In genomic region chr3:73055583-73056364, GRCh38 we compare ENCODE assay signal across 11 cellular contexts. TPM values are rescaled to one million over a fixed set of nuclear protein-coding genes. Genes with fewer than 3 reads are reported as not detected.
DNase-seq lines count a peak whose midpoint lies in the region; ATAC-seq and TF ChIP-seq lines count a peak whose summit lies in the region.
"Had no signal": no experiment of that assay in that cellular context is flagged by ENCODE, and none has a peak within 500 bp of the region (broad histone marks: within the 10 kb centered on the region; RNA-seq: fewer than 3 reads in every experiment).

No MANE protein-coding gene starts in this region.

- POLR2A ChIA-PET in CD4-positive, alpha-beta memory T cell (lab: Charles Lee; ENCODE audit: partially characterized antibody), result no interaction called here

- no peaks in the 10 kb centered on the region for H3K27me3 ChIP-seq in CD4-positive, alpha-beta memory T cell (ENCODE audit: insufficient read depth, low read length)
- no peaks in the 10 kb centered on the region for H3K27me3 ChIP-seq in endocrine pancreas (ENCODE audit: control insufficient read depth, insufficient read depth, low read length)
- H3K27me3 ChIP-seq: stomach had no signal

- H3K9ac ChIP-seq in endocrine pancreas (ENCODE audit: control insufficient read depth, insufficient read depth, low read length), result peak overlapping the region; percentile 7

- H3K9me3 ChIP-seq in CD4-positive, alpha-beta memory T cell (ENCODE audit: control insufficient read depth in 1 of 2, low read length in 2 of 2), result no peaks in the 10 kb centered on the region
- H3K9me3 ChIP-seq in endocrine pancreas (ENCODE audit: control insufficient read depth, low read length) (no peaks in the 10 kb centered on the region), mesodermal cell (ENCODE audit: control insufficient read depth, low read length) (no peaks in the 10 kb centered on the region)
- H3K9me3 ChIP-seq: stomach had no signal

- peak overlapping the region in 6 of 7 donors; percentile 0 to 80 (median 33) for H3K27ac Mint-ChIP-seq in CD4-positive, alpha-beta memory T cell
- H3K27ac Mint-ChIP-seq: activated CD4-positive, alpha-beta memory T cell treated with anti-CD3 and anti-CD28 coated beads for 36 hours had no signal

- peaks cover 4 to 25% of the 10 kb centered on the region in 2 donors for H3K36me3 Mint-ChIP-seq in CD4-positive, alpha-beta memory T cell

- intact Hi-C loops in CD4-positive, alpha-beta memory T cell (cut with micrococcal nuclease), result loop anchor here (1.0 to 10.0 kb wide), 5 partner anchors 31 to 211 kb away; partner anchors contain the start of genes PPP4R2 and SHQ1

- H3K4me1 ChIP-seq in CD4-positive, alpha-beta memory T cell (ENCODE audit: insufficient read depth, low read length), result peaks cover 9% of the 10 kb centered on the region
- H3K4me1 ChIP-seq in endocrine pancreas (ENCODE audit: control insufficient read depth, insufficient read depth, low read length) (peaks cover 14% of the 10 kb centered on the region), mesodermal cell (ENCODE audit: control insufficient read depth, insufficient read depth, low read length, poor library complexity, severe bottlenecking) (no peaks in the 10 kb centered on the region)

- no peaks in the 10 kb centered on the region for H3K27me3 Mint-ChIP-seq in CD4-positive, alpha-beta memory T cell
- H3K27me3 Mint-ChIP-seq: activated CD4-positive, alpha-beta memory T cell treated with anti-CD3 and anti-CD28 coated beads for 36 hours had no signal

- ATAC-seq in HG03139 (IDR thresholded peaks at IDR 0.05; ENCODE audit: unreplicated experiment), result no peak

- H3K9me3 Mint-ChIP-seq in CD4-positive, alpha-beta memory T cell, result no peaks in the 10 kb centered on the region
- H3K9me3 Mint-ChIP-seq: activated CD4-positive, alpha-beta memory T cell treated with anti-CD3 and anti-CD28 coated beads for 36 hours had no signal

- DNase-seq in CD4-positive, alpha-beta memory T cell, result no peak
- DNase-seq in LNCaP clone FGC (ENCODE audit: low read depth), result peak; percentile 13
- DNase-seq in NCI-H82 treated with DMSO at 0.1 percent for 48 hours (lab: John Stamatoyannopoulos, UW; ENCODE audit: unreplicated experiment), result no peak
- no peak for DNase-seq in cerebellar nuclear complex (lab: John Stamatoyannopoulos, UW)
- DNase-seq in midbrain (lab: John Stamatoyannopoulos, UW), result no peak
- DNase-seq: activated CD4-positive, alpha-beta memory T cell treated with anti-CD3 and anti-CD28 coated beads for 36 hours; NCI-H1436 treated with DMSO at 0.1 percent for 48 hours; stomach had no signal

- H3K4me3 Mint-ChIP-seq in CD4-positive, alpha-beta memory T cell, result no peak overlapping the region
- H3K4me3 Mint-ChIP-seq: activated CD4-positive, alpha-beta memory T cell treated with anti-CD3 and anti-CD28 coated beads for 36 hours had no signal

- no peak overlapping the region for H3K4me3 ChIP-seq in CD4-positive, alpha-beta memory T cell (ENCODE audit: low read length in 2 of 2)
- no peak overlapping the region for H3K4me3 ChIP-seq in LNCaP clone FGC (ENCODE audit: low read depth, low read length)
- peak overlapping the region; percentile 16 for H3K4me3 ChIP-seq in endocrine pancreas (ENCODE audit: control insufficient read depth, insufficient read depth, low read length)
- H3K4me3 ChIP-seq in mesodermal cell (ENCODE audit: extremely low read depth, insufficient read depth, low read length, poor library complexity, severe bottlenecking), result no peak overlapping the region
- H3K4me3 ChIP-seq: stomach had no signal

- H3K4me1 Mint-ChIP-seq in CD4-positive, alpha-beta memory T cell, result peaks cover 19 to 23% (median 21%) of the 10 kb centered on the region in 4 donors

- H3K36me3 ChIP-seq in CD4-positive, alpha-beta memory T cell (ENCODE audit: insufficient read depth, low read length), result no peaks in the 10 kb centered on the region
- H3K36me3 ChIP-seq in endocrine pancreas (ENCODE audit: control insufficient read depth, insufficient read depth, low read length) (no peaks in the 10 kb centered on the region), mesodermal cell (ENCODE audit: control insufficient read depth, insufficient read depth, low read length) (peaks cover 27% of the 10 kb centered on the region)

- no peak overlapping the region for H3K27ac ChIP-seq in CD4-positive, alpha-beta memory T cell (ENCODE audit: low read depth, low read length)
- peak overlapping the region; percentile 20 for H3K27ac ChIP-seq in mesodermal cell (ENCODE audit: low read depth, low read length, severe bottlenecking)

- CTCF ChIA-PET in CD4-positive, alpha-beta memory T cell (lab: Charles Lee; ENCODE audit: partially characterized antibody), result interaction anchor here (0.9 to 7.1 kb wide), 32 partner anchors 10 to 389 kb away, joined by 3 to 137 read pairs (median 5); partner anchors contain the start of gene PPP4R2

- WGBS in mesodermal cell (ENCODE audit: insufficient coverage in 2 of 2), 2 experiments, result 80 to 87% methylated on average over 5 to 7 of the region's 10 CpGs

- TF ChIP-seq CTCF in LNCaP clone FGC (IDR thresholded peaks at IDR 0.05; ENCODE audit: control insufficient read depth, extremely low read depth, insufficient read depth), result no peak

RNA-seq across cellular contexts. Expression of gene EBLN2, which starts 5.7 kb away (rescaled TPM):
- total RNA-seq in CD4-positive, alpha-beta memory T cell, result 10 to 100 TPM; 10.2 to 12.6 TPM
- 1 to 10 TPM; 1.5 to 2.2 TPM for polyA plus RNA-seq in CD4-positive, alpha-beta memory T cell
- 1.8 TPM for polyA plus RNA-seq in mesodermal cell (2013, experiment 1 of 2)
- 3.1 TPM for polyA plus RNA-seq in mesodermal cell (2013, experiment 2 of 2)

RNA-seq across cellular contexts. Expression of gene PPP4R2, which starts 59.2 kb away (rescaled TPM):
- total RNA-seq in CD4-positive, alpha-beta memory T cell, result 10 to 100 TPM; 71.8 to 77.0 TPM
- polyA plus RNA-seq in CD4-positive, alpha-beta memory T cell, result 10 to 100 TPM; 30.7 to 37.2 TPM
- polyA plus RNA-seq in mesodermal cell (2013, experiment 1 of 2), result 67.0 TPM
- polyA plus RNA-seq in mesodermal cell (2013, experiment 2 of 2), result 73.4 TPM
